15 cellular contexts compared by ENCODE assay signal in genomic region chr9:136111910-136112309, GRCh38. TPM values are rescaled to one million over a fixed set of nuclear protein-coding genes. Genes with fewer than 3 reads are reported as not detected.
A peak's percentile ranks its signal among the peaks of the same experiment; 100 is the strongest.
DNase-seq lines count a peak whose midpoint lies in the region; ATAC-seq, FAIRE-seq and TF ChIP-seq lines count a peak whose summit lies in the region.
"Had no signal": no experiment of that assay in that cellular context is flagged by ENCODE, and none has a peak within 500 bp of the region (broad histone marks: within the 10 kb centered on the region; RNA-seq: fewer than 3 reads in every experiment).

No MANE protein-coding gene starts in this region.

- H3K79me1 ChIP-seq in H1 (ENCODE audit: low read depth, low read length) = 0 out of 2 replicates have a peak, but pooled peaks cover under 1% of the 10 kb centered on the region

- H3K9me3 Mint-ChIP-seq in CD8-positive, alpha-beta memory T cell = no peaks in the 10 kb centered on the region
- H3K9me3 Mint-ChIP-seq in activated CD8-positive, alpha-beta T cell treated with anti-CD3 and anti-CD28 coated beads for 36 hours = no peaks in the 10 kb centered on the region

- H3K4me2 ChIP-seq in BLaER1 treated with 17β-estradiol and CSF1 and Interleukin-3, amounts not matched to agents 10 nM and 100 nM = peak overlapping the region; percentile 90 to 99 (median 95)
- H3K4me2 ChIP-seq in H1 (ENCODE audit: insufficient read depth in 1 of 2, low read depth in 2 of 2, low read length in 2 of 2) = no peak overlapping the region

- H3K79me2 ChIP-seq in H1 (ENCODE audit: control insufficient read depth in 1 of 2, insufficient read depth in 2 of 2, low read length in 2 of 2) = peaks cover 0 to under 1% of the 10 kb centered on the region in 2 experiments; a peak in 1 of 4 replicates

- H3K9ac ChIP-seq in BLaER1 treated with 17β-estradiol and CSF1 and Interleukin-3, amounts not matched to agents 10 nM and 100 nM = peak overlapping the region; percentile 20 to 81 (median 73); a peak in 16 of 22 replicates
- H3K9ac ChIP-seq in H1 (replicated peaks in 1 of 4; ENCODE audit: extremely low read depth in 1 of 4, low read depth in 3 of 4, low read length in 3 of 4) = no peak overlapping the region

- peaks cover 44 to 76% (median 47%) of the 10 kb centered on the region in 3 donors for H3K4me1 Mint-ChIP-seq in CD8-positive, alpha-beta memory T cell
- H3K4me1 Mint-ChIP-seq in activated CD8-positive, alpha-beta T cell treated with anti-CD3 and anti-CD28 coated beads for 36 hours (ENCODE audit: low read depth) = peaks cover 65% of the 10 kb centered on the region

- intact Hi-C loops in activated CD8-positive, alpha-beta T cell treated with anti-CD3 and anti-CD28 coated beads for 36 hours (cut with micrococcal nuclease) = no loop called here

- H3K56ac ChIP-seq in H1 (replicated peaks; ENCODE audit: insufficient read length, low read depth, low read length) = no peak overlapping the region

- H3K36me3 Mint-ChIP-seq in CD8-positive, alpha-beta memory T cell = peaks cover 0 to 14% (median 1%) of the 10 kb centered on the region in 3 donors
- peaks cover 20% of the 10 kb centered on the region for H3K36me3 Mint-ChIP-seq in activated CD8-positive, alpha-beta T cell treated with anti-CD3 and anti-CD28 coated beads for 36 hours (ENCODE audit: low read depth)

- H2BK5ac ChIP-seq in H1 (ENCODE audit: low read depth, low read length) = peak overlapping the region; percentile 86; the same call in 1 of the 2 replicates

- no peaks in the 10 kb centered on the region for H3K27me3 ChIP-seq in BLaER1 treated with 17β-estradiol and CSF1 and Interleukin-3, amounts not matched to agents 10 nM and 100 nM
- H3K27me3 ChIP-seq in CD8-positive, alpha-beta memory T cell (ENCODE audit: insufficient read depth, low read length, poor library complexity, severe bottlenecking) = no peaks in the 10 kb centered on the region
- H3K27me3 ChIP-seq in H1 (replicated peaks in 1 of 4; ENCODE audit: control insufficient read depth in 3 of 4, extremely low read depth in 1 of 4, insufficient read depth in 3 of 4, low read length in 3 of 4) = no peaks in the 10 kb centered on the region
- H3K27me3 ChIP-seq: colonic mucosa, tibial artery had no signal

- peaks cover 0 to 19% (median 0%) of the 10 kb centered on the region in 11 experiments; a peak in 4 of 22 replicates for H4K20me1 ChIP-seq in BLaER1 treated with 17β-estradiol and CSF1 and Interleukin-3, amounts not matched to agents 10 nM and 100 nM
- H4K20me1 ChIP-seq in H1 (replicated peaks in 1 of 2; ENCODE audit: control insufficient read depth in 1 of 2, insufficient read depth in 2 of 2, low read length in 2 of 2) = no peaks in the 10 kb centered on the region

- H3K23me2 ChIP-seq in H1 (ENCODE audit: low read depth, low read length) = peaks cover 2% of the 10 kb centered on the region; the same call in 1 of the 2 replicates

- no peak overlapping the region for H4K91ac ChIP-seq in H1 (replicated peaks; ENCODE audit: insufficient read length, low read length)

- peak overlapping the region in 10 of 11 experiments; percentile 40 to 91 (median 86); a peak in 15 of 22 replicates for H3K27ac ChIP-seq in BLaER1 treated with 17β-estradiol and CSF1 and Interleukin-3, amounts not matched to agents 10 nM and 100 nM
- H3K27ac ChIP-seq in CD8-positive, alpha-beta memory T cell (ENCODE audit: low read depth, low read length) = no peak overlapping the region
- no peak overlapping the region for H3K27ac ChIP-seq in H1 (ENCODE audit: low read depth, low read length)
- H3K27ac ChIP-seq: C4-2B, colonic mucosa, epithelial cell of prostate, tibial artery had no signal

- no peak overlapping the region for H3K18ac ChIP-seq in H1 (ENCODE audit: extremely low read depth, low read length)

- WGBS in H1 (ENCODE audit: extremely low coverage in 1 of 2, insufficient coverage in 1 of 2, insufficient read length in 1 of 2, insufficient replicate concordance in 2 of 2, low coverage in 1 of 2, low lambda C conversion rate in 2 of 2, missing lambda C conversion rate in 1 of 2), 2 experiments = 84% methylated on average over 15 of the region's 16 CpGs; no CpG with 5 or more reads in 1 of the 2 experiments

- no peak overlapping the region for H2BK15ac ChIP-seq in H1 (ENCODE audit: low read length)

- CTCF ChIA-PET in CD8-positive, alpha-beta memory T cell (lab: Charles Lee) = no interaction called here
- CTCF ChIA-PET in activated CD8-positive, alpha-beta T cell treated with anti-CD3 and anti-CD28 coated beads for 36 hours (lab: Charles Lee) = interaction anchor here (1.2 to 2.6 kb wide), 3 partner anchors 10 to 22 kb away, joined by 3 to 9 read pairs (median 8); no protein-coding TSS in a partner anchor
- CTCF ChIA-PET in H1 (lab: Charles Lee; ENCODE audit: partially characterized antibody) = interaction anchor here (0.6 to 4.2 kb wide), 12 partner anchors 11 to 496 kb away, joined by 3 to 19 read pairs (median 4); no protein-coding TSS in a partner anchor

- no peak overlapping the region for H2BK20ac ChIP-seq in H1 (ENCODE audit: low read length)

- no peak for DNase-seq in CD8-positive, alpha-beta memory T cell
- DNase-seq in activated CD8-positive, alpha-beta T cell treated with anti-CD3 and anti-CD28 coated beads for 36 hours = no peak
- DNase-seq in H1 (ENCODE audit: low read depth in 1 of 2, low spot score in 2 of 2) (no peak), EL (no peak), NCI-H1105 treated with DMSO at 0.1 percent for 48 hours (lab: John Stamatoyannopoulos, UW) (no peak), DMS79 (lab: John Stamatoyannopoulos, UW) (no peak)
- no peak for DNase-seq in stimulated activated naive CD4-positive, alpha-beta T cell treated with Interleukin-2 at 50 U/mL for 16 hours (lab: John Stamatoyannopoulos, UW)
- DNase-seq: amygdala; colonic mucosa; stimulated activated CD4-positive, alpha-beta T cell treated with anti-CD3 and anti-CD28 coated beads, Interleukin-4, amount 100 ng/mL, for 1 hour; stimulated activated CD8-positive, alpha-beta memory T cell treated with anti-CD3 and anti-CD28 coated beads, Interleukin-4, amount 100 ng/mL, for 48 hours; tibial artery had no signal

- no peak overlapping the region; the same call in 1 of the 2 replicates for H4K8ac ChIP-seq in H1 (ENCODE audit: extremely low read depth, insufficient read depth, low read length)

- 0 out of 2 replicates have a peak overlapping the region, but pooled peaks have one; percentile 99 for H2BK12ac ChIP-seq in H1 (ENCODE audit: low read depth, low read length)

- no peak overlapping the region for H2AK5ac ChIP-seq in H1 (ENCODE audit: low read depth, low read length)

- FAIRE-seq in H1 (lab: Jason Lieb, UNC) = no peak

- H3K36me3 ChIP-seq in BLaER1 treated with 17β-estradiol and CSF1 and Interleukin-3, amounts not matched to agents 10 nM and 100 nM = peaks cover 18 to 33% (median 28%) of the 10 kb centered on the region in 11 experiments
- no peaks in the 10 kb centered on the region for H3K36me3 ChIP-seq in CD8-positive, alpha-beta memory T cell (ENCODE audit: insufficient read depth, low read length)
- H3K36me3 ChIP-seq in H1 (ENCODE audit: control insufficient read depth in 2 of 4, insufficient read depth in 4 of 4, low read length in 3 of 4) = peaks cover 0 to 12% (median 4%) of the 10 kb centered on the region in 4 experiments; a peak in 4 of 8 replicates
- H3K36me3 ChIP-seq: colonic mucosa had no signal

- H3K9me3 ChIP-seq in BLaER1 treated with 17β-estradiol and CSF1 and Interleukin-3, amounts not matched to agents 10 nM and 100 nM (replicated peaks in 1 of 11) = no peaks in the 10 kb centered on the region
- H3K9me3 ChIP-seq in CD8-positive, alpha-beta memory T cell (ENCODE audit: low read length) = no peaks in the 10 kb centered on the region
- no peaks in the 10 kb centered on the region for H3K9me3 ChIP-seq in H1 (ENCODE audit: insufficient read depth in 2 of 2, low read depth in 1 of 2, low read length in 1 of 2)
- H3K9me3 ChIP-seq: colonic mucosa, tibial artery had no signal

- H3K27ac Mint-ChIP-seq in CD8-positive, alpha-beta memory T cell = peak overlapping the region in 6 of 8 donors; percentile 12 to 97 (median 78)
- H3K27ac Mint-ChIP-seq in activated CD8-positive, alpha-beta T cell treated with anti-CD3 and anti-CD28 coated beads for 36 hours = peak overlapping the region; percentile 98

- H2BK120ac ChIP-seq in H1 (replicated peaks; ENCODE audit: low read depth, low read length) = no peak overlapping the region

- TF ChIP-seq CTCF in activated CD8-positive, alpha-beta T cell treated with anti-CD3 and anti-CD28 coated beads for 36 hours (IDR thresholded peaks at IDR 0.05) = no peak
- TF ChIP-seq CTCF in H1 (IDR thresholded peaks at IDR 0.05; ENCODE audit: control extremely low read depth in 1 of 3, insufficient read depth in 1 of 3, low read depth in 1 of 3, low read length in 3 of 3) = no peak

- no peak for TF ChIP-seq POLR2A in H1 (IDR thresholded peaks at IDR 0.05; ENCODE audit: control extremely low read depth in 1 of 2, low read depth in 2 of 2, low read length in 2 of 2)

- H3K4me3 Mint-ChIP-seq in CD8-positive, alpha-beta memory T cell = peak overlapping the region in 4 of 7 donors; percentile 32 to 75 (median 55)
- H3K4me3 Mint-ChIP-seq in activated CD8-positive, alpha-beta T cell treated with anti-CD3 and anti-CD28 coated beads for 36 hours = peak overlapping the region; percentile 87

- TF ChIP-seq EP300 in H1 (IDR thresholded peaks at IDR 0.05; ENCODE audit: borderline replicate concordance in 1 of 2, low read depth in 2 of 2, low read length in 2 of 2) = no peak

- H3K4me1 ChIP-seq in BLaER1 treated with 17β-estradiol and CSF1 and Interleukin-3, amounts not matched to agents 10 nM and 100 nM = peaks cover 65 to 98% (median 74%) of the 10 kb centered on the region in 10 experiments
- peaks cover 81% of the 10 kb centered on the region for H3K4me1 ChIP-seq in CD8-positive, alpha-beta memory T cell (ENCODE audit: insufficient read depth, low read length)
- H3K4me1 ChIP-seq in H1 (replicated peaks in 1 of 4; ENCODE audit: control insufficient read depth in 3 of 4, insufficient read depth in 4 of 4, low read length in 3 of 4) = peaks cover 0 to 35% (median 25%) of the 10 kb centered on the region in 4 experiments; a peak in 6 of 7 replicates

- no peak overlapping the region for H3K4me3 ChIP-seq in BLaER1 treated with 17β-estradiol and CSF1 and Interleukin-3, amounts not matched to agents 10 nM and 100 nM
- H3K4me3 ChIP-seq in CD8-positive, alpha-beta memory T cell (ENCODE audit: low read length) = no peak overlapping the region
- no peak overlapping the region for H3K4me3 ChIP-seq in H1 (ENCODE audit: extremely low read depth in 1 of 4, insufficient read depth in 2 of 4, low read depth in 3 of 4, low read length in 4 of 4)
- H3K4me3 ChIP-seq: colonic mucosa, tibial artery had no signal

- no peak overlapping the region for H3K23ac ChIP-seq in H1 (ENCODE audit: insufficient read length)

- H3K27me3 Mint-ChIP-seq in CD8-positive, alpha-beta memory T cell = no peaks in the 10 kb centered on the region
- no peaks in the 10 kb centered on the region for H3K27me3 Mint-ChIP-seq in activated CD8-positive, alpha-beta T cell treated with anti-CD3 and anti-CD28 coated beads for 36 hours

- peak overlapping the region; percentile 23 for H3K4ac ChIP-seq in H1 (replicated peaks; ENCODE audit: insufficient read length, low read depth, low read length)

- ATAC-seq in activated CD8-positive, alpha-beta T cell treated with anti-CD3 and anti-CD28 coated beads for 36 hours = no peak

- H4K5ac ChIP-seq in H1 (ENCODE audit: insufficient read length, low read depth, low read length) = no peak overlapping the region

- no peak for TF ChIP-seq RAD21 in H1 (IDR thresholded peaks at IDR 0.05 in 1 of 2, conservative IDR thresholded peaks at IDR 0.05 in 1 of 2; ENCODE audit: low read depth in 2 of 2, low read length in 2 of 2)

- POLR2A ChIA-PET in CD8-positive, alpha-beta memory T cell (lab: Charles Lee) = no interaction called here
- POLR2A ChIA-PET in activated CD8-positive, alpha-beta T cell treated with anti-CD3 and anti-CD28 coated beads for 36 hours (lab: Charles Lee) = interaction anchor here (0.7 to 1.2 kb wide), 3 partner anchors 10 to 18 kb away, joined by 3 to 5 read pairs (median 5); partner anchors contain the start of gene NACC2
- POLR2A ChIA-PET in H1 (lab: Charles Lee; ENCODE audit: partially characterized antibody) = interaction anchor here (0.6 to 2.5 kb wide), 8 partner anchors 9 to 152 kb away, joined by 3 to 8 read pairs (median 4); no protein-coding TSS in a partner anchor

- H3K14ac ChIP-seq in H1 (ENCODE audit: insufficient read length) = no peak overlapping the region

- no peak overlapping the region for H2AFZ ChIP-seq in H1 (ENCODE audit: low read length)

RNA-seq across cellular contexts. Expression of gene TMEM250, which starts 6.8 kb away (rescaled TPM):
- 10 to 100 TPM; 46.4 to 50.2 TPM for total RNA-seq in CD8-positive, alpha-beta memory T cell
- polyA plus RNA-seq in CD8-positive, alpha-beta memory T cell = 74.9 TPM
- total RNA-seq in activated CD8-positive, alpha-beta T cell treated with anti-CD3 and anti-CD28 coated beads for 36 hours = 10 to 100 TPM; 24.4 to 25.9 TPM
- 34.9 and 35.3 TPM in 2 replicates for total RNA-seq in H1 (2021; fragmentation: NEBNext Ultra II Directional; extraction: Animal tissue kit (Norgen Biotek cat#: 25700))
- polyA plus RNA-seq in H1 (2011; rRNA removed) = 22.3 and 36.1 TPM in 2 replicates
- 29.7 TPM for polyA plus RNA-seq in H1 (2011; cell fraction: cytosol; rRNA removed)
- 51.9 TPM for polyA plus RNA-seq in H1 (2011; cell fraction: nucleus; rRNA removed)
- 27.3 to 39.7 TPM (median 36.4 TPM) in 4 replicates for polyA plus RNA-seq in H1 (2012, experiment 1 of 2)
- polyA plus RNA-seq in H1 (2012, experiment 2 of 2) = 42.5 TPM
- polyA plus RNA-seq in H1 (2013, experiment 1 of 2) = 22.7 TPM
- 22.4 TPM for polyA plus RNA-seq in H1 (2013, experiment 2 of 2)
- polyA minus RNA-seq in H1 (2011; rRNA and poly(A)+ RNA removed) = 16.0 TPM in 2 replicates
- polyA minus RNA-seq in H1 (2011; cell fraction: cytosol; rRNA and poly(A)+ RNA removed) = 31.0 TPM
- polyA minus RNA-seq in H1 (2011; cell fraction: nucleus; rRNA and poly(A)+ RNA removed) = 33.8 TPM

RNA-seq across cellular contexts. Expression of gene NACC2, which starts 16.8 kb away (rescaled TPM):
- 1 to 10 TPM; 9.0 to 9.1 TPM for total RNA-seq in CD8-positive, alpha-beta memory T cell
- polyA plus RNA-seq in CD8-positive, alpha-beta memory T cell = 2.9 TPM
- total RNA-seq in activated CD8-positive, alpha-beta T cell treated with anti-CD3 and anti-CD28 coated beads for 36 hours = 1 to 10 TPM; 6.0 to 6.2 TPM
- total RNA-seq in H1 (2021; fragmentation: NEBNext Ultra II Directional; extraction: Animal tissue kit (Norgen Biotek cat#: 25700)) = 13.6 and 14.0 TPM in 2 replicates
- polyA plus RNA-seq in H1 (2011; rRNA removed) = 8.3 and 14.9 TPM in 2 replicates
- polyA plus RNA-seq in H1 (2011; cell fraction: cytosol; rRNA removed) = 10.8 TPM
- polyA plus RNA-seq in H1 (2011; cell fraction: nucleus; rRNA removed) = 16.7 TPM
- polyA plus RNA-seq in H1 (2012, experiment 1 of 2) = 6.6 to 9.5 TPM (median 8.4 TPM) in 4 replicates
- 5.6 TPM for polyA plus RNA-seq in H1 (2012, experiment 2 of 2)
- polyA plus RNA-seq in H1 (2013, experiment 1 of 2) = 6.3 TPM
- polyA plus RNA-seq in H1 (2013, experiment 2 of 2) = 6.3 TPM
- polyA minus RNA-seq in H1 (2011; rRNA and poly(A)+ RNA removed) = 6.4 and 8.3 TPM in 2 replicates
- 12.7 TPM for polyA minus RNA-seq in H1 (2011; cell fraction: cytosol; rRNA and poly(A)+ RNA removed)
- polyA minus RNA-seq in H1 (2011; cell fraction: nucleus; rRNA and poly(A)+ RNA removed) = 10.0 TPM

Comparison
In these comparisons a context has a peak if more than half of its experiments do, and no peak if none do; other contexts are left out.
1. H3K27ac ChIP-seq: peak in BLaER1 treated with 17β-estradiol and CSF1 and Interleukin-3, amounts not matched to agents 10 nM and 100 nM (10 of 11); none in CD8-positive, alpha-beta memory T cell (single experiment) and H1 (single experiment).
2. H3K4me2 ChIP-seq: peak in BLaER1 treated with 17β-estradiol and CSF1 and Interleukin-3, amounts not matched to agents 10 nM and 100 nM (11 of 11); none in H1 (0 of 2).
3. H3K9ac ChIP-seq: peak in BLaER1 treated with 17β-estradiol and CSF1 and Interleukin-3, amounts not matched to agents 10 nM and 100 nM (11 of 11); none in H1 (0 of 4).